Comparison of ENCODE assay signal across 8 cellular contexts in genomic region chr14:28635387-28635786, GRCh38.
DNase-seq lines count a peak whose midpoint lies in the region; ATAC-seq and TF ChIP-seq lines count a peak whose summit lies in the region.

No MANE protein-coding gene starts in this region.

- H3K27me3 ChIP-seq in parathyroid adenoma (ENCODE audit: control insufficient read depth, insufficient read depth, low read length), result no peaks in the 10 kb centered on the region

- no peak overlapping the region for H3K9ac ChIP-seq in parathyroid adenoma

- no peak overlapping the region for H3K27ac ChIP-seq in parathyroid adenoma

- H2AFZ ChIP-seq in parathyroid adenoma, result no peak overlapping the region

- DNase-seq in stimulated activated CD4-positive, alpha-beta T cell treated with anti-CD3 and anti-CD28 coated beads, Interleukin-15, amount 100 ng/mL, for 24 hours, result peak; percentile 2
- DNase-seq in stimulated activated CD4-positive, alpha-beta T cell treated with anti-CD3 and anti-CD28 coated beads, Interleukin-4, amount 100 ng/mL, for 1 hour, result no peak
- DNase-seq in NCI-H446 (lab: John Stamatoyannopoulos, UW), result peak; percentile 44 to 73
- DNase-seq in dedifferentiated amniotic fluid mesenchymal stem cell (ENCODE audit: extremely low spot score), result peak; percentile 64
- DNase-seq in activated T-cell treated with anti-CD3 and anti-CD28 coated beads, Interleukin-2, amount 50 U/mL, for 48 hours, result no peak

- H3K36me3 ChIP-seq in parathyroid adenoma (ENCODE audit: control insufficient read depth, insufficient read depth, low read length), result no peaks in the 10 kb centered on the region

- H3K4me3 ChIP-seq in parathyroid adenoma (ENCODE audit: low read depth, low read length), result no peak overlapping the region

- no peak overlapping the region for H3K4me2 ChIP-seq in parathyroid adenoma (ENCODE audit: low read length)

- ATAC-seq in HG02938 (IDR thresholded peaks at IDR 0.05; ENCODE audit: unreplicated experiment), result no peak
- no peak for ATAC-seq in GM21381 (IDR thresholded peaks at IDR 0.05; ENCODE audit: unreplicated experiment)

- peak; percentile 39 for TF ChIP-seq CTCF in parathyroid adenoma (IDR thresholded peaks at IDR 0.05)

- H3K4me1 ChIP-seq in parathyroid adenoma, result no peaks in the 10 kb centered on the region

- no peaks in the 10 kb centered on the region for H3K9me3 ChIP-seq in parathyroid adenoma (ENCODE audit: control insufficient read depth, low read length)

- no peaks in the 10 kb centered on the region for H3K79me2 ChIP-seq in parathyroid adenoma

Comparison
In these comparisons a context has a peak if more than half of its experiments do, and no peak if none do; other contexts are left out.
1. DNase-seq: peak in stimulated activated CD4-positive, alpha-beta T cell treated with anti-CD3 and anti-CD28 coated beads, Interleukin-15, amount 100 ng/mL, for 24 hours (single experiment), NCI-H446 (2 of 2) and dedifferentiated amniotic fluid mesenchymal stem cell (single experiment); none in stimulated activated CD4-positive, alpha-beta T cell treated with anti-CD3 and anti-CD28 coated beads, Interleukin-4, amount 100 ng/mL, for 1 hour (single experiment) and activated T-cell treated with anti-CD3 and anti-CD28 coated beads, Interleukin-2, amount 50 U/mL, for 48 hours (0 of 2).